Comparison of ENCODE assay signal across 8 cellular contexts in genomic region chr6:11536795-11537194, GRCh38. TPM values are rescaled to one million over a fixed set of nuclear protein-coding genes. Genes with fewer than 3 reads are reported as not detected.
DNase-seq lines count a peak whose midpoint lies in the region; ATAC-seq, FAIRE-seq and TF ChIP-seq lines count a peak whose summit lies in the region.

No MANE protein-coding gene starts in this region.

- H3K4me1 ChIP-seq in cardiac muscle cell (ENCODE audit: low read depth) = no peaks in the 10 kb centered on the region
- no peaks in the 10 kb centered on the region for H3K4me1 ChIP-seq in SJCRH30
- peaks cover 2% of the 10 kb centered on the region for H3K4me1 ChIP-seq in ovary (ENCODE audit: insufficient read depth)

- H3K27me3 ChIP-seq in cardiac muscle cell (peaks cover 38% of the 10 kb centered on the region), SJCRH30 (peaks cover 3% of the 10 kb centered on the region; the same call in 1 of the 2 replicates), ovary (no peaks in the 10 kb centered on the region)

- H3K27ac ChIP-seq in cardiac muscle cell (no peak overlapping the region), SJCRH30 (no peak overlapping the region), ovary (peak overlapping the region; percentile 32 to 68)

- ATAC-seq in Right ventricle myocardium superior (ENCODE audit: poor library complexity) (no peak), esophagus mucosa (no peak)

- no peak for FAIRE-seq in RCC 7860 (lab: Jason Lieb, UNC)

- 1% methylated on average over 12 of the region's 12 CpGs for WGBS in ovary, 3 donors

- intact Hi-C loops in Right ventricle myocardium superior (cut with DNase I) = no loop called here
- intact Hi-C loops in ovary (cut with DNase I) = no loop called here

- no peak for TF ChIP-seq EP300 in ovary (IDR thresholded peaks at IDR 0.05)

- no peak for TF ChIP-seq POLR2A in ovary (IDR thresholded peaks at IDR 0.05)

- DNase-seq in cardiac muscle cell (ENCODE audit: low read depth in 1 of 2, low spot score in 1 of 2) (peak in 1 of 2 donors; percentile 11), Right ventricle myocardium superior (no peak), SJCRH30 (peak in 1 of 2 experiments; percentile 9), epithelial cell of proximal tubule (ENCODE audit: low read depth) (no peak), ovary (peak in 4 of 5 donors; percentile 20 to 36 (median 28)), RCC 7860 (ENCODE audit: low spot score) (no peak), OCI-M2 (lab: John Stamatoyannopoulos, UW; ENCODE audit: unreplicated experiment) (no peak)

- H3K9me3 ChIP-seq in cardiac muscle cell (ENCODE audit: low read depth) (no peaks in the 10 kb centered on the region), SJCRH30 (replicated peaks) (no peaks in the 10 kb centered on the region), ovary (no peaks in the 10 kb centered on the region)

- no peaks in the 10 kb centered on the region for H3K36me3 ChIP-seq in cardiac muscle cell
- H3K36me3 ChIP-seq in SJCRH30 = no peaks in the 10 kb centered on the region
- no peaks in the 10 kb centered on the region for H3K36me3 ChIP-seq in ovary

- TF ChIP-seq CTCF in cardiac muscle cell (IDR thresholded peaks at IDR 0.05; ENCODE audit: low read depth, low read length) = no peak
- no peak for TF ChIP-seq CTCF in epithelial cell of proximal tubule (conservative IDR thresholded peaks at IDR 0.05; ENCODE audit: low read depth, low read length)
- no peak for TF ChIP-seq CTCF in ovary (IDR thresholded peaks at IDR 0.05)

- H3K4me3 ChIP-seq in cardiac muscle cell = peak overlapping the region; percentile 84
- H3K4me3 ChIP-seq in SJCRH30 = peak overlapping the region; percentile 78
- peak overlapping the region; percentile 71 for H3K4me3 ChIP-seq in epithelial cell of proximal tubule (ENCODE audit: low read depth, low read length)
- H3K4me3 ChIP-seq in ovary = peak overlapping the region; percentile 85

RNA-seq across cellular contexts. Expression of gene TMEM170B, which starts 0.8 kb away (rescaled TPM):
- total RNA-seq in cardiac muscle cell (2.6 and 3.0 TPM in 2 replicates), Right ventricle myocardium superior (4.5 TPM), epithelial cell of proximal tubule (0.92 and 1.2 TPM in 2 replicates), ovary (1 to 10 TPM; 2.4 to 5.9 (median 5.3) TPM), esophagus mucosa (0.20 TPM)
- polyA plus RNA-seq in cardiac muscle cell (2.1 and 3.3 TPM in 2 replicates), ovary (1 to 10 TPM; 2.1 to 3.6 TPM)
- total RNA-seq in SJCRH30 (2014; rRNA removed; shearing (Covaris generic)) = 1.0 and 1.5 TPM in 2 replicates

Comparison
In these comparisons a context has a peak if more than half of its experiments do, and no peak if none do; other contexts are left out.
1. DNase-seq: peak in ovary (4 of 5); none in Right ventricle myocardium superior (single experiment), epithelial cell of proximal tubule (single experiment), RCC 7860 (single experiment) and OCI-M2 (single experiment).
2. H3K27ac ChIP-seq: peak in ovary (2 of 2); none in cardiac muscle cell (single experiment) and SJCRH30 (single experiment).
3. Peak in every context shown above with its lines, with median percentiles within 50 percentile points of each other: H3K4me3 ChIP-seq.